Comparison of ENCODE assay signal across 1 cellular context in the genomic region with DNA sequence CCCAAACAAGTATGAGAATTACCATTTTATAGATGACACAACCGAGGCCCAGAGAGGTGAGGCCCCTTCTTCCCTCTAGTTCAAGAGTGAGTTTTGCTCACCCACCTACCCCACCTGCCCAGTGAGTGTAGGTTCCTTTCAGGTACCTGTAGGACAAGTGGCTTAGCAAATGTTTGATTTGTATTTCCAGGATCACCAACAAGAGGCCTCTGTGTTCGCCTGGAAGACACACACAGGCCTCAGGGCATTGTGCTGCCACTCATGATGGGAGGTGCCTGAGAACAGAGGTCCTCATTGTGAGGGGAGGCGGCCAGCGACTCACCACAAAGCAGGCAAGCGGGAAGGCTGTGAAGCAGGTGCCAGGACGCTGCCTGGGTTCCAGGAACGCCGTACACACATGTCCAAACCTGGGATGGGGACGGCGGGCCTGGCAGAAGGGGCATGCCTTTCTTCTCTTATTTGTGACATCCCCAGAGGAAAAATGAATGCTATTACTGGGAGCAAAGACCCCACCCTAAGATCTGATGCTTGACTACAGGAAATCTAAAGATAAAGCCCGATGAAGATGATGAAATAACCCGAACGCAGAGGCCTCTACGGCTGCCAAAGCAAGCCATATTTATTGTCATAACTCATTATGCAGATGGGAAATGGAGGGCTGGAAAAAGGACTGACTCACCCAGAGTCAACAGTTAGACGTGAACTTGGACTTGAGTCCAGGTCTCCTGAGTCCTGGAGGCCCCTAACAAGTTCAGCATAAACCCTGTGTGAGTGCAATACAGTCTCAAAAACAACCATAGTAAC.
TF ChIP-seq lines count a peak whose summit lies in the region.

No MANE protein-coding gene starts in this region.

TF ChIP-seq in HepG2, 621 proteins besides CTCF, POLR2A, EP300 and RAD21 (continued from another document and continues in another):
- TF ChIP-seq ZNF446 (CRISPR knock-in tag; IDR thresholded peaks at IDR 0.05) = no peak
- no peak for TF ChIP-seq HNRNPLL (IDR thresholded peaks at IDR 0.05; ENCODE audit: low read depth, low read length, poor library complexity, severe bottlenecking)
- TF ChIP-seq, protein P1, sequence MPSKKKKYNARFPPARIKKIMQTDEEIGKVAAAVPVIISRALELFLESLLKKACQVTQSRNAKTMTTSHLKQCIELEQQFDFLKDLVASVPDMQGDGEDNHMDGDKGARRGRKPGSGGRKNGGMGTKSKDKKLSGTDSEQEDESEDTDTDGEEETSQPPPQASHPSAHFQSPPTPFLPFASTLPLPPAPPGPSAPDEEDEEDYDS (CRISPR knock-in tag; IDR thresholded peaks at IDR 0.05) = 0 out of 2 replicates have a peak, but pooled peaks have one; percentile 13
- no peak for TF ChIP-seq SNAI1 (CRISPR knock-in tag; IDR thresholded peaks at IDR 0.05; ENCODE audit: borderline replicate concordance)
- TF ChIP-seq, protein P2, sequence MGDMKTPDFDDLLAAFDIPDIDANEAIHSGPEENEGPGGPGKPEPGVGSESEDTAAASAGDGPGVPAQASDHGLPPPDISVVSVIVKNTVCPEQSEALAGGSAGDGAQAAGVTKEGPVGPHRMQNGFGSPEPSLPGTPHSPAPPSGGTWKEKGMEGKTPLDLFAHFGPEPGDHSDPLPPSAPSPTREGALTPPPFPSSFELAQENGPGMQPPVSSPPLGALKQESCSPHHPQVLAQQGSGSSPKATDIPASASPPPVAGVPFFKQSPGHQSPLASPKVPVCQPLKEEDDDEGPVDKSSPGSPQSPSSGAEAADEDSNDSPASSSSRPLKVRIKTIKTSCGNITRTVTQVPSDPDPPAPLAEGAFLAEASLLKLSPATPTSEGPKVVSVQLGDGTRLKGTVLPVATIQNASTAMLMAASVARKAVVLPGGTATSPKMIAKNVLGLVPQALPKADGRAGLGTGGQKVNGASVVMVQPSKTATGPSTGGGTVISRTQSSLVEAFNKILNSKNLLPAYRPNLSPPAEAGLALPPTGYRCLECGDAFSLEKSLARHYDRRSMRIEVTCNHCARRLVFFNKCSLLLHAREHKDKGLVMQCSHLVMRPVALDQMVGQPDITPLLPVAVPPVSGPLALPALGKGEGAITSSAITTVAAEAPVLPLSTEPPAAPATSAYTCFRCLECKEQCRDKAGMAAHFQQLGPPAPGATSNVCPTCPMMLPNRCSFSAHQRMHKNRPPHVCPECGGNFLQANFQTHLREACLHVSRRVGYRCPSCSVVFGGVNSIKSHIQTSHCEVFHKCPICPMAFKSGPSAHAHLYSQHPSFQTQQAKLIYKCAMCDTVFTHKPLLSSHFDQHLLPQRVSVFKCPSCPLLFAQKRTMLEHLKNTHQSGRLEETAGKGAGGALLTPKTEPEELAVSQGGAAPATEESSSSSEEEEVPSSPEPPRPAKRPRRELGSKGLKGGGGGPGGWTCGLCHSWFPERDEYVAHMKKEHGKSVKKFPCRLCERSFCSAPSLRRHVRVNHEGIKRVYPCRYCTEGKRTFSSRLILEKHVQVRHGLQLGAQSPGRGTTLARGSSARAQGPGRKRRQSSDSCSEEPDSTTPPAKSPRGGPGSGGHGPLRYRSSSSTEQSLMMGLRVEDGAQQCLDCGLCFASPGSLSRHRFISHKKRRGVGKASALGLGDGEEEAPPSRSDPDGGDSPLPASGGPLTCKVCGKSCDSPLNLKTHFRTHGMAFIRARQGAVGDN (CRISPR knock-in tag; IDR thresholded peaks at IDR 0.05) = peak; percentile 87
- peak; percentile 21 for TF ChIP-seq CEBPG (CRISPR knock-in tag; IDR thresholded peaks at IDR 0.05)
- peak; percentile 19; the same call in 1 of the 2 replicates for TF ChIP-seq NR2F6 (IDR thresholded peaks at IDR 0.05)
- TF ChIP-seq NR2F6 (CRISPR knock-in tag; IDR thresholded peaks at IDR 0.05) = peak; percentile 53
- no peak for TF ChIP-seq ZNF670 (CRISPR knock-in tag; IDR thresholded peaks at IDR 0.05; ENCODE audit: borderline replicate concordance)
- TF ChIP-seq, protein P3, sequence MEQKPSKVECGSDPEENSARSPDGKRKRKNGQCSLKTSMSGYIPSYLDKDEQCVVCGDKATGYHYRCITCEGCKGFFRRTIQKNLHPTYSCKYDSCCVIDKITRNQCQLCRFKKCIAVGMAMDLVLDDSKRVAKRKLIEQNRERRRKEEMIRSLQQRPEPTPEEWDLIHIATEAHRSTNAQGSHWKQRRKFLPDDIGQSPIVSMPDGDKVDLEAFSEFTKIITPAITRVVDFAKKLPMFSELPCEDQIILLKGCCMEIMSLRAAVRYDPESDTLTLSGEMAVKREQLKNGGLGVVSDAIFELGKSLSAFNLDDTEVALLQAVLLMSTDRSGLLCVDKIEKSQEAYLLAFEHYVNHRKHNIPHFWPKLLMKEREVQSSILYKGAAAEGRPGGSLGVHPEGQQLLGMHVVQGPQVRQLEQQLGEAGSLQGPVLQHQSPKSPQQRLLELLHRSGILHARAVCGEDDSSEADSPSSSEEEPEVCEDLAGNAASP (CRISPR knock-in tag; IDR thresholded peaks at IDR 0.05; ENCODE audit: borderline replicate concordance) = peak; percentile 64; the same call in 1 of the 2 replicates
- TF ChIP-seq, protein P4, sequence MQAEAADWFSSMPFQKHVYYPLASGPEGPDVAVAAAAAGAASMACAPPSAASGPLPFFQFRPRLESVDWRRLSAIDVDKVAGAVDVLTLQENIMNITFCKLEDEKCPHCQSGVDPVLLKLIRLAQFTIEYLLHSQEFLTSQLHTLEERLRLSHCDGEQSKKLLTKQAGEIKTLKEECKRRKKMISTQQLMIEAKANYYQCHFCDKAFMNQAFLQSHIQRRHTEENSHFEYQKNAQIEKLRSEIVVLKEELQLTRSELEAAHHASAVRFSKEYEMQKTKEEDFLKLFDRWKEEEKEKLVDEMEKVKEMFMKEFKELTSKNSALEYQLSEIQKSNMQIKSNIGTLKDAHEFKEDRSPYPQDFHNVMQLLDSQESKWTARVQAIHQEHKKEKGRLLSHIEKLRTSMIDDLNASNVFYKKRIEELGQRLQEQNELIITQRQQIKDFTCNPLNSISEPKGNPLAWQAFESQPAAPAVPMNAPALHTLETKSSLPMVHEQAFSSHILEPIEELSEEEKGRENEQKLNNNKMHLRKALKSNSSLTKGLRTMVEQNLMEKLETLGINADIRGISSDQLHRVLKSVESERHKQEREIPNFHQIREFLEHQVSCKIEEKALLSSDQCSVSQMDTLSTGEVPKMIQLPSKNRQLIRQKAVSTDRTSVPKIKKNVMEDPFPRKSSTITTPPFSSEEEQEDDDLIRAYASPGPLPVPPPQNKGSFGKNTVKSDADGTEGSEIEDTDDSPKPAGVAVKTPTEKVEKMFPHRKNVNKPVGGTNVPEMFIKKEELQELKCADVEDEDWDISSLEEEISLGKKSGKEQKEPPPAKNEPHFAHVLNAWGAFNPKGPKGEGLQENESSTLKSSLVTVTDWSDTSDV (CRISPR knock-in tag; IDR thresholded peaks at IDR 0.05) = no peak
- TF ChIP-seq, protein P5, sequence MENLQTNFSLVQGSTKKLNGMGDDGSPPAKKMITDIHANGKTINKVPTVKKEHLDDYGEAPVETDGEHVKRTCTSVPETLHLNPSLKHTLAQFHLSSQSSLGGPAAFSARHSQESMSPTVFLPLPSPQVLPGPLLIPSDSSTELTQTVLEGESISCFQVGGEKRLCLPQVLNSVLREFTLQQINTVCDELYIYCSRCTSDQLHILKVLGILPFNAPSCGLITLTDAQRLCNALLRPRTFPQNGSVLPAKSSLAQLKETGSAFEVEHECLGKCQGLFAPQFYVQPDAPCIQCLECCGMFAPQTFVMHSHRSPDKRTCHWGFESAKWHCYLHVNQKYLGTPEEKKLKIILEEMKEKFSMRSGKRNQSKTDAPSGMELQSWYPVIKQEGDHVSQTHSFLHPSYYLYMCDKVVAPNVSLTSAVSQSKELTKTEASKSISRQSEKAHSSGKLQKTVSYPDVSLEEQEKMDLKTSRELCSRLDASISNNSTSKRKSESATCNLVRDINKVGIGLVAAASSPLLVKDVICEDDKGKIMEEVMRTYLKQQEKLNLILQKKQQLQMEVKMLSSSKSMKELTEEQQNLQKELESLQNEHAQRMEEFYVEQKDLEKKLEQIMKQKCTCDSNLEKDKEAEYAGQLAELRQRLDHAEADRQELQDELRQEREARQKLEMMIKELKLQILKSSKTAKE (CRISPR knock-in tag; IDR thresholded peaks at IDR 0.05; ENCODE audit: borderline replicate concordance) = peak; percentile 30; the same call in 1 of the 2 replicates
- peak; percentile 95 for TF ChIP-seq BCL6 (CRISPR knock-in tag; IDR thresholded peaks at IDR 0.05)
- peak; percentile 60; the same call in 1 of the 2 replicates for TF ChIP-seq ZSCAN9 (CRISPR knock-in tag; IDR thresholded peaks at IDR 0.05; ENCODE audit: borderline replicate concordance)
- peak; percentile 67 for TF ChIP-seq ZFX (CRISPR knock-in tag; IDR thresholded peaks at IDR 0.05; ENCODE audit: low read depth)
- TF ChIP-seq KAT8 (CRISPR knock-in tag; IDR thresholded peaks at IDR 0.05) = 0 out of 2 replicates have a peak, but pooled peaks have one; percentile 33
- TF ChIP-seq, protein P6, sequence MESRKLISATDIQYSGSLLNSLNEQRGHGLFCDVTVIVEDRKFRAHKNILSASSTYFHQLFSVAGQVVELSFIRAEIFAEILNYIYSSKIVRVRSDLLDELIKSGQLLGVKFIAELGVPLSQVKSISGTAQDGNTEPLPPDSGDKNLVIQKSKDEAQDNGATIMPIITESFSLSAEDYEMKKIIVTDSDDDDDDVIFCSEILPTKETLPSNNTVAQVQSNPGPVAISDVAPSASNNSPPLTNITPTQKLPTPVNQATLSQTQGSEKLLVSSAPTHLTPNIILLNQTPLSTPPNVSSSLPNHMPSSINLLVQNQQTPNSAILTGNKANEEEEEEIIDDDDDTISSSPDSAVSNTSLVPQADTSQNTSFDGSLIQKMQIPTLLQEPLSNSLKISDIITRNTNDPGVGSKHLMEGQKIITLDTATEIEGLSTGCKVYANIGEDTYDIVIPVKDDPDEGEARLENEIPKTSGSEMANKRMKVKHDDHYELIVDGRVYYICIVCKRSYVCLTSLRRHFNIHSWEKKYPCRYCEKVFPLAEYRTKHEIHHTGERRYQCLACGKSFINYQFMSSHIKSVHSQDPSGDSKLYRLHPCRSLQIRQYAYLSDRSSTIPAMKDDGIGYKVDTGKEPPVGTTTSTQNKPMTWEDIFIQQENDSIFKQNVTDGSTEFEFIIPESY (CRISPR knock-in tag; IDR thresholded peaks at IDR 0.05) = peak; percentile 87; the same call in 1 of the 2 replicates
- peak; percentile 29; the same call in 1 of the 2 replicates for TF ChIP-seq ATF7-NPFF (CRISPR knock-in tag; IDR thresholded peaks at IDR 0.05; ENCODE audit: low read depth)
- no peak for TF ChIP-seq HDAC6 (IDR thresholded peaks at IDR 0.05; ENCODE audit: low read depth, low read length)
- peak; percentile 73 for TF ChIP-seq RBM22 (optimal IDR thresholded peaks at IDR 0.05; ENCODE audit: low read length)
- TF ChIP-seq, protein P7, sequence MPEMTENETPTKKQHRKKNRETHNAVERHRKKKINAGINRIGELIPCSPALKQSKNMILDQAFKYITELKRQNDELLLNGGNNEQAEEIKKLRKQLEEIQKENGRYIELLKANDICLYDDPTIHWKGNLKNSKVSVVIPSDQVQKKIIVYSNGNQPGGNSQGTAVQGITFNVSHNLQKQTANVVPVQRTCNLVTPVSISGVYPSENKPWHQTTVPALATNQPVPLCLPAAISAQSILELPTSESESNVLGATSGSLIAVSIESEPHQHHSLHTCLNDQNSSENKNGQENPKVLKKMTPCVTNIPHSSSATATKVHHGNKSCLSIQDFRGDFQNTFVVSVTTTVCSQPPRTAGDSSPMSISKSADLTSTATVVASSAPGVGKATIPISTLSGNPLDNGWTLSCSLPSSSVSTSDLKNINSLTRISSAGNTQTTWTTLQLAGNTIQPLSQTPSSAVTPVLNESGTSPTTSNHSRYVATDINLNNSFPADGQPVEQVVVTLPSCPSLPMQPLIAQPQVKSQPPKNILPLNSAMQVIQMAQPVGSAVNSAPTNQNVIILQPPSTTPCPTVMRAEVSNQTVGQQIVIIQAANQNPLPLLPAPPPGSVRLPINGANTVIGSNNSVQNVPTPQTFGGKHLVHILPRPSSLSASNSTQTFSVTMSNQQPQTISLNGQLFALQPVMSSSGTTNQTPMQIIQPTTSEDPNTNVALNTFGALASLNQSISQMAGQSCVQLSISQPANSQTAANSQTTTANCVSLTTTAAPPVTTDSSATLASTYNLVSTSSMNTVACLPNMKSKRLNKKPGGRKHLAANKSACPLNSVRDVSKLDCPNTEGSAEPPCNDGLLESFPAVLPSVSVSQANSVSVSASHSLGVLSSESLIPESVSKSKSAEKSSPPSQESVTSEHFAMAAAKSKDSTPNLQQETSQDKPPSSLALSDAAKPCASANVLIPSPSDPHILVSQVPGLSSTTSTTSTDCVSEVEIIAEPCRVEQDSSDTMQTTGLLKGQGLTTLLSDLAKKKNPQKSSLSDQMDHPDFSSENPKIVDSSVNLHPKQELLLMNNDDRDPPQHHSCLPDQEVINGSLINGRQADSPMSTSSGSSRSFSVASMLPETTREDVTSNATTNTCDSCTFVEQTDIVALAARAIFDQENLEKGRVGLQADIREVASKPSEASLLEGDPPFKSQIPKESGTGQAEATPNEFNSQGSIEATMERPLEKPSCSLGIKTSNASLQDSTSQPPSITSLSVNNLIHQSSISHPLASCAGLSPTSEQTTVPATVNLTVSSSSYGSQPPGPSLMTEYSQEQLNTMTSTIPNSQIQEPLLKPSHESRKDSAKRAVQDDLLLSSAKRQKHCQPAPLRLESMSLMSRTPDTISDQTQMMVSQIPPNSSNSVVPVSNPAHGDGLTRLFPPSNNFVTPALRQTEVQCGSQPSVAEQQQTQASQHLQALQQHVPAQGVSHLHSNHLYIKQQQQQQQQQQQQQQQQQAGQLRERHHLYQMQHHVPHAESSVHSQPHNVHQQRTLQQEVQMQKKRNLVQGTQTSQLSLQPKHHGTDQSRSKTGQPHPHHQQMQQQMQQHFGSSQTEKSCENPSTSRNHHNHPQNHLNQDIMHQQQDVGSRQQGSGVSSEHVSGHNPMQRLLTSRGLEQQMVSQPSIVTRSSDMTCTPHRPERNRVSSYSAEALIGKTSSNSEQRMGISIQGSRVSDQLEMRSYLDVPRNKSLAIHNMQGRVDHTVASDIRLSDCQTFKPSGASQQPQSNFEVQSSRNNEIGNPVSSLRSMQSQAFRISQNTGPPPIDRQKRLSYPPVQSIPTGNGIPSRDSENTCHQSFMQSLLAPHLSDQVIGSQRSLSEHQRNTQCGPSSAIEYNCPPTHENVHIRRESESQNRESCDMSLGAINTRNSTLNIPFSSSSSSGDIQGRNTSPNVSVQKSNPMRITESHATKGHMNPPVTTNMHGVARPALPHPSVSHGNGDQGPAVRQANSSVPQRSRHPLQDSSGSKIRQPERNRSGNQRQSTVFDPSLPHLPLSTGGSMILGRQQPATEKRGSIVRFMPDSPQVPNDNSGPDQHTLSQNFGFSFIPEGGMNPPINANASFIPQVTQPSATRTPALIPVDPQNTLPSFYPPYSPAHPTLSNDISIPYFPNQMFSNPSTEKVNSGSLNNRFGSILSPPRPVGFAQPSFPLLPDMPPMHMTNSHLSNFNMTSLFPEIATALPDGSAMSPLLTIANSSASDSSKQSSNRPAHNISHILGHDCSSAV (CRISPR knock-in tag; IDR thresholded peaks at IDR 0.05; ENCODE audit: borderline replicate concordance) = no peak
- TF ChIP-seq, protein P8, sequence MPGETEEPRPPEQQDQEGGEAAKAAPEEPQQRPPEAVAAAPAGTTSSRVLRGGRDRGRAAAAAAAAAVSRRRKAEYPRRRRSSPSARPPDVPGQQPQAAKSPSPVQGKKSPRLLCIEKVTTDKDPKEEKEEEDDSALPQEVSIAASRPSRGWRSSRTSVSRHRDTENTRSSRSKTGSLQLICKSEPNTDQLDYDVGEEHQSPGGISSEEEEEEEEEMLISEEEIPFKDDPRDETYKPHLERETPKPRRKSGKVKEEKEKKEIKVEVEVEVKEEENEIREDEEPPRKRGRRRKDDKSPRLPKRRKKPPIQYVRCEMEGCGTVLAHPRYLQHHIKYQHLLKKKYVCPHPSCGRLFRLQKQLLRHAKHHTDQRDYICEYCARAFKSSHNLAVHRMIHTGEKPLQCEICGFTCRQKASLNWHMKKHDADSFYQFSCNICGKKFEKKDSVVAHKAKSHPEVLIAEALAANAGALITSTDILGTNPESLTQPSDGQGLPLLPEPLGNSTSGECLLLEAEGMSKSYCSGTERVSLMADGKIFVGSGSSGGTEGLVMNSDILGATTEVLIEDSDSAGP (CRISPR knock-in tag; IDR thresholded peaks at IDR 0.05; ENCODE audit: borderline replicate concordance) = 0 out of 2 replicates have a peak, but pooled peaks have one; percentile 17
- peak; percentile 39; the same call in 1 of the 2 replicates for TF ChIP-seq ZMYM4 (CRISPR knock-in tag; IDR thresholded peaks at IDR 0.05)
- TF ChIP-seq ZEB1 (IDR thresholded peaks at IDR 0.05; ENCODE audit: insufficient replicate concordance, low read depth) = peak; percentile 96
- no peak for TF ChIP-seq YEATS2 (CRISPR knock-in tag; IDR thresholded peaks at IDR 0.05; ENCODE audit: borderline replicate concordance)
